8 cellular contexts compared by ENCODE assay signal in the genomic region with DNA sequence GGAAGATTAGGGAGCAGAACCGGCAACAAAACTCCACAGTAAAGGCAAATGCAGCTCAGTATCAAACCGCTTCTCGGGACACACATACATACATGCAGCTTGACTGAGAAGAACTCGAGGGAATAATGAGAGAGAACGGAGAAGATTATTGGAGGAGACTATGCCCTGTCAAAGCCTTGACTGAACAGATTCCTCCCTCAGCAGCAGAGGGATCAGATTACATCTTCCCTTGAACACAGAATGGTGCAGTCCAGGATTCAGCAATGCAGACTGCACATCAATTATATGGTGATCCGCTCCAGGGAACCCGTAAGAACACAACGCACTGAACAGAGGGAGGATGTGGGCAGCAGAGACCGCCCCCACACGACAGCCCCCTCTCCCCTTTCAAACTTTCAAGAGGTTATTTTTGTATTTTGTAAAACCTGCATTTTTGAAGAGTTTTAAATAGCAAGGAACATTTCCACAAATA.
DNase-seq lines count a peak whose midpoint lies in the region; ATAC-seq and TF ChIP-seq lines count a peak whose summit lies in the region.

No MANE protein-coding gene starts in this region.

- peak overlapping the region; percentile 83 for H3K4me3 Mint-ChIP-seq in chondrocyte (ENCODE audit: unreplicated experiment)

- H3K27me3 Mint-ChIP-seq in chondrocyte (ENCODE audit: low read depth), result no peaks in the 10 kb centered on the region

- no peak for TF ChIP-seq POLR2A in stomach (IDR thresholded peaks at IDR 0.05)

- peak overlapping the region in 4 of 5 donors; percentile 10 to 72 (median 33) for H3K27ac ChIP-seq in stomach

- no peak for TF ChIP-seq EP300 in stomach (IDR thresholded peaks at IDR 0.05)

- H3K4me1 ChIP-seq in NT2/D1 (ENCODE audit: insufficient read depth, insufficient read length) (no peaks in the 10 kb centered on the region), stomach (peaks cover 0 to 11% (median 4%) of the 10 kb centered on the region in 4 donors)

- 34 to 66% (median 56%) methylated on average over 10 of the region's 10 CpGs for WGBS in stomach, 5 donors

- DNase-seq in COLO829 (ENCODE audit: low spot score) (peak; percentile 75), HPDE6-E6E7 (ENCODE audit: extremely low spot score) (peak; percentile 56), NT2/D1 (ENCODE audit: low read depth, low spot score) (peak; percentile 11), chondrocyte (ENCODE audit: low spot score) (no peak), left lobe of liver (ENCODE audit: low spot score) (no peak), stomach (no peak)
- no peak for DNase-seq in activated T-cell treated with anti-CD3 and anti-CD28 coated beads, Interleukin-2, amount 50 U/mL, for 48 hours

- H3K9me3 ChIP-seq in NT2/D1 (ENCODE audit: insufficient read depth, low read length), result no peaks in the 10 kb centered on the region
- no peaks in the 10 kb centered on the region for H3K9me3 ChIP-seq in stomach

- TF ChIP-seq CTCF in chondrocyte (IDR thresholded peaks at IDR 0.05), result no peak
- no peak for TF ChIP-seq CTCF in stomach (IDR thresholded peaks at IDR 0.05)

- H3K9me3 Mint-ChIP-seq in chondrocyte (ENCODE audit: low read depth), result no peaks in the 10 kb centered on the region

- H3K27me3 ChIP-seq in NT2/D1 (ENCODE audit: insufficient read depth, insufficient read length) (no peaks in the 10 kb centered on the region), stomach (no peaks in the 10 kb centered on the region)

- H3K36me3 ChIP-seq in NT2/D1 (ENCODE audit: insufficient read depth, insufficient read length, low read length) (no peaks in the 10 kb centered on the region), stomach (no peaks in the 10 kb centered on the region)

- H3K36me3 Mint-ChIP-seq in chondrocyte (ENCODE audit: low read depth), result no peaks in the 10 kb centered on the region

- ATAC-seq in GM19455 (IDR thresholded peaks at IDR 0.05; ENCODE audit: unreplicated experiment) (peak; percentile 61), left lobe of liver (peak; percentile 86)

- no peak overlapping the region for H3K9ac ChIP-seq in NT2/D1 (ENCODE audit: insufficient read length, low read depth)

- peaks cover 41% of the 10 kb centered on the region for H3K4me1 Mint-ChIP-seq in chondrocyte (ENCODE audit: low read depth)

- intact Hi-C loops in stomach (cut with DNase I; ENCODE audit: low total_unique reads), result no loop called here

- H3K4me3 ChIP-seq in NT2/D1 (ENCODE audit: insufficient read length, low read depth), result no peak overlapping the region
- H3K4me3 ChIP-seq in stomach, result peak overlapping the region; percentile 29 to 40 (median 31)

- H3K27ac Mint-ChIP-seq in chondrocyte (ENCODE audit: unreplicated experiment), result peak overlapping the region; percentile 94

Comparison
In these comparisons a context has a peak if more than half of its experiments do, and no peak if none do; other contexts are left out.
1. DNase-seq: peak in COLO829 (single experiment), HPDE6-E6E7 (single experiment) and NT2/D1 (single experiment); none in chondrocyte (single experiment), left lobe of liver (single experiment), stomach (single experiment) and activated T-cell treated with anti-CD3 and anti-CD28 coated beads, Interleukin-2, amount 50 U/mL, for 48 hours (0 of 2).